In the genomic region with DNA sequence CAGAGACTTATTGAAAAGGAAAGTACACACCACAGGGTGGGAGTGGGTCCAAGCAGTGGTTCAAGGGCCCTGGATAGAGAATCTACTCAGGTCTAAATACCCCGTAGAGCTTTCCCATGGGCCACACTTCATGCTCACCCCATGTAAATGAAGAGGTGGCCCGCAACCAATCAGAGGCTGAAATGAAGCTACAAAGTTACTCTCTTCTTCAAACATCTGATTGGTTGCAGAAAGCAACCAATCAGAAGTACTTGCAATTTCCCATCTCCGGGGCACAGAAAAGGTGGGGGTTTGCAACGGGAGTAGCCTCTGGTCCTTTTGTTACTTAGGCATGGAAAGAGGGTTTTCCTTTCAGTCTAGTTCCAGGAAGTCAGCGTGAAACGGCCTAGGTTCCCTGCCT, we compare ENCODE assay signal across 16 cellular contexts. TPM values are rescaled to one million over a fixed set of nuclear protein-coding genes. Genes with fewer than 3 reads are reported as not detected.
DNase-seq lines count a peak whose midpoint lies in the region; ATAC-seq and TF ChIP-seq lines count a peak whose summit lies in the region.
"Had no signal": no experiment of that assay in that cellular context is flagged by ENCODE, and none has a peak within 500 bp of the region (broad histone marks: within the 10 kb centered on the region; RNA-seq: fewer than 3 reads in every experiment).

No MANE protein-coding gene starts in this region.

- intact Hi-C loops in vagina (cut with DNase I): no loop called here

- peak; percentile 38; the same call in 1 of the 3 replicates for ATAC-seq in GM23338
- ATAC-seq in GM19395 (IDR thresholded peaks at IDR 0.05; ENCODE audit: unreplicated experiment): no peak

- no peaks in the 10 kb centered on the region; the same call in 1 of the 2 replicates for H3K9me2 ChIP-seq in GM23338 (ENCODE audit: insufficient read depth)

- no peaks in the 10 kb centered on the region for H3K27me3 ChIP-seq in GM23338 (ENCODE audit: insufficient read depth)
- H3K27me3 ChIP-seq in adipocyte (replicated peaks; ENCODE audit: control insufficient read depth, insufficient read depth, low read length): peaks cover 6% of the 10 kb centered on the region
- H3K27me3 ChIP-seq in vagina: no peaks in the 10 kb centered on the region
- H3K27me3 ChIP-seq: BLaER1 had no signal

- no peaks in the 10 kb centered on the region for H3F3A ChIP-seq in GM23338 (replicated peaks; ENCODE audit: low read depth)

- H3K27me3 Mint-ChIP-seq in GM23338 (ENCODE audit: insufficient read depth, low read depth, poor library complexity): no peaks in the 10 kb centered on the region

- H3K36me3 Mint-ChIP-seq in GM23338 (ENCODE audit: low read depth): no peaks in the 10 kb centered on the region
- H3K36me3 Mint-ChIP-seq: CD4-positive, CD25-positive, alpha-beta regulatory T cell had no signal

- H3K4me1 ChIP-seq in GM23338 (ENCODE audit: insufficient read depth) (no peaks in the 10 kb centered on the region), adipocyte (ENCODE audit: control insufficient read depth, insufficient read depth, low read length) (peaks cover 21% of the 10 kb centered on the region), vagina (no peaks in the 10 kb centered on the region)

- peak overlapping the region; percentile 56 for H3K9ac ChIP-seq in adipocyte (ENCODE audit: low read length)
- H3K9ac ChIP-seq: BLaER1, KMS-11 had no signal

- no peak overlapping the region for H3K4me3 Mint-ChIP-seq in GM23338
- H3K4me3 Mint-ChIP-seq: CD4-positive, CD25-positive, alpha-beta regulatory T cell; H9; IgD-negative memory B cell had no signal

- H3K4me2 ChIP-seq in GM23338: no peak overlapping the region
- H3K4me2 ChIP-seq: BLaER1, KMS-11 had no signal

- H3K4me3 ChIP-seq in GM23338 (no peak overlapping the region), adipocyte (ENCODE audit: low read length) (peak overlapping the region; percentile 26), vagina (no peak overlapping the region)
- H3K4me3 ChIP-seq: BLaER1 had no signal

- no peaks in the 10 kb centered on the region for H3K4me1 Mint-ChIP-seq in GM23338

- H3K79me2 ChIP-seq in GM23338 (replicated peaks; ENCODE audit: insufficient read depth): no peaks in the 10 kb centered on the region

- no peak overlapping the region for H2AFZ ChIP-seq in GM23338

- no peaks in the 10 kb centered on the region for H3K36me3 ChIP-seq in GM23338 (ENCODE audit: insufficient read depth)
- no peaks in the 10 kb centered on the region for H3K36me3 ChIP-seq in adipocyte (ENCODE audit: control insufficient read depth, insufficient read depth, low read length, severe bottlenecking)
- H3K36me3 ChIP-seq in vagina: no peaks in the 10 kb centered on the region
- H3K36me3 ChIP-seq: BLaER1 had no signal

- H4K20me1 ChIP-seq in GM23338 (replicated peaks; ENCODE audit: insufficient read depth): no peaks in the 10 kb centered on the region
- H4K20me1 ChIP-seq: BLaER1 had no signal

- H3K27ac ChIP-seq in GM23338 (ENCODE audit: low read depth): no peak overlapping the region
- H3K27ac ChIP-seq in vagina: peak overlapping the region; percentile 49
- H3K27ac ChIP-seq: BLaER1, KMS-11 had no signal

- DNase-seq in GM23338 (ENCODE audit: low spot score): peak; percentile 11
- no peak for DNase-seq in adipocyte (ENCODE audit: low read depth)
- DNase-seq in iPS-NIHi11 (ENCODE audit: low spot score): peak; percentile 16
- no peak for DNase-seq in vagina (ENCODE audit: extremely low spot score in 2 of 2)
- no peak for DNase-seq in activated CD4-positive, CD25-positive, alpha-beta regulatory T cell treated with anti-CD3 and anti-CD28 coated beads, Interleukin-2, amount 50 U/mL, for 72 hours
- no peak for DNase-seq in NCI-H2196 treated with DMSO at 0.1 percent for 48 hours (lab: John Stamatoyannopoulos, UW; ENCODE audit: unreplicated experiment)
- DNase-seq: CD4-positive, CD25-positive, alpha-beta regulatory T cell; DND-41; GDM1; H9 had no signal

- no peak overlapping the region for H3K27ac Mint-ChIP-seq in GM23338
- H3K27ac Mint-ChIP-seq: CD4-positive, CD25-positive, alpha-beta regulatory T cell; IgD-negative memory B cell had no signal

- no peak for TF ChIP-seq CTCF in GM23338 (conservative IDR thresholded peaks at IDR 0.05; ENCODE audit: low read depth in 2 of 2)
- TF ChIP-seq CTCF in vagina (IDR thresholded peaks at IDR 0.05): no peak

- peaks cover 2% of the 10 kb centered on the region; the same call in 1 of the 3 replicates for H3K9me3 Mint-ChIP-seq in GM23338

- peaks cover 8% of the 10 kb centered on the region for H3K9me3 ChIP-seq in adipocyte (ENCODE audit: control insufficient read depth, low read length)
- no peaks in the 10 kb centered on the region for H3K9me3 ChIP-seq in vagina

- no peak for TF ChIP-seq POLR2A in vagina (IDR thresholded peaks at IDR 0.05)

TF ChIP-seq in GM23338, 12 proteins besides CTCF, POLR2A, EP300 and RAD21 (continues in another document):
- TF ChIP-seq EZH2phosphoT487 (IDR thresholded peaks at IDR 0.05; ENCODE audit: unreplicated experiment) (no peak), ZNF114 (CRISPR knock-in tag; IDR thresholded peaks at IDR 0.05) (no peak), ZNF331 (CRISPR knock-in tag; IDR thresholded peaks at IDR 0.05; ENCODE audit: low read depth) (no peak), NANOG (IDR thresholded peaks at IDR 0.05; ENCODE audit: borderline replicate concordance) (no peak), JUNB (IDR thresholded peaks at IDR 0.05; ENCODE audit: unreplicated experiment) (no peak), POLR2AphosphoS5 (IDR thresholded peaks at IDR 0.05; ENCODE audit: low read depth) (no peak), STAT1 (IDR thresholded peaks at IDR 0.05; ENCODE audit: unreplicated experiment) (no peak), ETS1 (IDR thresholded peaks at IDR 0.05) (no peak), CREB1 (CRISPR knock-in tag; IDR thresholded peaks at IDR 0.05; ENCODE audit: low read depth) (no peak), EZH2 (IDR thresholded peaks at IDR 0.05; ENCODE audit: low read depth, unreplicated experiment) (no peak), REST (IDR thresholded peaks at IDR 0.05; ENCODE audit: unreplicated experiment) (no peak)

RNA-seq across cellular contexts. Expression of gene GALNTL5, which starts 15.2 kb away (rescaled TPM):
- total RNA-seq in GM23338 (2014; rRNA removed; shearing (Covaris generic)): not detected in 2 replicates
- polyA plus RNA-seq in GM23338 (2016; fragmentation: Nextera tagmentation; extraction: Ambion mirVana): 0.78 TPM in 1 of 2 replicates, not detected in the other
- total RNA-seq in vagina: not detected
- total RNA-seq: A673; CD4-positive, CD25-positive, alpha-beta regulatory T cell; H9; HT1080 had no signal
- polyA plus RNA-seq: CD4-positive, CD25-positive, alpha-beta regulatory T cell; IgD-negative memory B cell had no signal

Comparison
In these comparisons a context has a peak if more than half of its experiments do, and no peak if none do; other contexts are left out.
1. DNase-seq: peak in GM23338 (single experiment) and iPS-NIHi11 (single experiment); none in adipocyte (single experiment), vagina (0 of 2), activated CD4-positive, CD25-positive, alpha-beta regulatory T cell treated with anti-CD3 and anti-CD28 coated beads, Interleukin-2, amount 50 U/mL, for 72 hours (single experiment) and NCI-H2196 treated with DMSO at 0.1 percent for 48 hours (single experiment).